In the genomic region with DNA sequence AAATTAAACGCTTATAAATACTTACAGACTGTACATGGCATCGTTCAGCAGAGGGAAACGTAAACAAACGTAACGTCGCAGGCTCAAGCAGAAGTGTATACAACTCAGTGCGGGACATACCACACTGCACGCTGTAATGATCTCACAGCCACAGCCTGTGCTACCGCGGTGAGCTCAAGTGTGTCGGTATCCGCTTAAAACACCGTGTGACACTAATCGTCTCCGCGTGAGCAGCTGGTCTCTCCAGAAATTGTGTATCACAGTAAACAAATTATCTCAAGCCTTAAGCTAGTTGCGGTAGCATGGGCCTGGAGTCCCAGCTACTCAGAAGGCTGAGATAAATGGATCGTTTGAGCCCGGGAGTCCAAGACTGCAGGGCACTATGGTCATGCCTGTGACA, we compare ENCODE assay signal across 2 cellular contexts.
TF ChIP-seq lines count a peak whose summit lies in the region.

No MANE protein-coding gene starts in this region.

TF ChIP-seq in IMR-90, 13 proteins besides CTCF, POLR2A, EP300 and RAD21:
- TF ChIP-seq, protein P1, sequence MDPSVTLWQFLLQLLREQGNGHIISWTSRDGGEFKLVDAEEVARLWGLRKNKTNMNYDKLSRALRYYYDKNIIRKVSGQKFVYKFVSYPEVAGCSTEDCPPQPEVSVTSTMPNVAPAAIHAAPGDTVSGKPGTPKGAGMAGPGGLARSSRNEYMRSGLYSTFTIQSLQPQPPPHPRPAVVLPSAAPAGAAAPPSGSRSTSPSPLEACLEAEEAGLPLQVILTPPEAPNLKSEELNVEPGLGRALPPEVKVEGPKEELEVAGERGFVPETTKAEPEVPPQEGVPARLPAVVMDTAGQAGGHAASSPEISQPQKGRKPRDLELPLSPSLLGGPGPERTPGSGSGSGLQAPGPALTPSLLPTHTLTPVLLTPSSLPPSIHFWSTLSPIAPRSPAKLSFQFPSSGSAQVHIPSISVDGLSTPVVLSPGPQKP (IDR thresholded peaks at IDR 0.05; ENCODE audit: borderline replicate concordance, low read depth, low read length) = no peak
- TF ChIP-seq BHLHE40 (IDR thresholded peaks at IDR 0.05; ENCODE audit: low read depth, low read length) = peak; percentile 84
- TF ChIP-seq CHD1 (IDR thresholded peaks at IDR 0.05; ENCODE audit: low read depth, low read length) = no peak
- no peak for TF ChIP-seq MXI1 (IDR thresholded peaks at IDR 0.05; ENCODE audit: borderline replicate concordance, low read depth, low read length)
- TF ChIP-seq, protein P2, sequence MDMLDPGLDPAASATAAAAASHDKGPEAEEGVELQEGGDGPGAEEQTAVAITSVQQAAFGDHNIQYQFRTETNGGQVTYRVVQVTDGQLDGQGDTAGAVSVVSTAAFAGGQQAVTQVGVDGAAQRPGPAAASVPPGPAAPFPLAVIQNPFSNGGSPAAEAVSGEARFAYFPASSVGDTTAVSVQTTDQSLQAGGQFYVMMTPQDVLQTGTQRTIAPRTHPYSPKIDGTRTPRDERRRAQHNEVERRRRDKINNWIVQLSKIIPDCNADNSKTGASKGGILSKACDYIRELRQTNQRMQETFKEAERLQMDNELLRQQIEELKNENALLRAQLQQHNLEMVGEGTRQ (IDR thresholded peaks at IDR 0.05; ENCODE audit: low read depth, low read length) = no peak
- TF ChIP-seq CEBPB (IDR thresholded peaks at IDR 0.05; ENCODE audit: low read depth, low read length) = no peak
- no peak for TF ChIP-seq RCOR1 (IDR thresholded peaks at IDR 0.05; ENCODE audit: insufficient replicate concordance, low read length)

TF ChIP-seq in K562, 482 proteins besides CTCF, POLR2A, EP300 and RAD21:
- TF ChIP-seq, protein P3, sequence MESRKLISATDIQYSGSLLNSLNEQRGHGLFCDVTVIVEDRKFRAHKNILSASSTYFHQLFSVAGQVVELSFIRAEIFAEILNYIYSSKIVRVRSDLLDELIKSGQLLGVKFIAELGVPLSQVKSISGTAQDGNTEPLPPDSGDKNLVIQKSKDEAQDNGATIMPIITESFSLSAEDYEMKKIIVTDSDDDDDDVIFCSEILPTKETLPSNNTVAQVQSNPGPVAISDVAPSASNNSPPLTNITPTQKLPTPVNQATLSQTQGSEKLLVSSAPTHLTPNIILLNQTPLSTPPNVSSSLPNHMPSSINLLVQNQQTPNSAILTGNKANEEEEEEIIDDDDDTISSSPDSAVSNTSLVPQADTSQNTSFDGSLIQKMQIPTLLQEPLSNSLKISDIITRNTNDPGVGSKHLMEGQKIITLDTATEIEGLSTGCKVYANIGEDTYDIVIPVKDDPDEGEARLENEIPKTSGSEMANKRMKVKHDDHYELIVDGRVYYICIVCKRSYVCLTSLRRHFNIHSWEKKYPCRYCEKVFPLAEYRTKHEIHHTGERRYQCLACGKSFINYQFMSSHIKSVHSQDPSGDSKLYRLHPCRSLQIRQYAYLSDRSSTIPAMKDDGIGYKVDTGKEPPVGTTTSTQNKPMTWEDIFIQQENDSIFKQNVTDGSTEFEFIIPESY (CRISPR knock-in tag; IDR thresholded peaks at IDR 0.05) = peak; percentile 74
- TF ChIP-seq ZFP30 (CRISPR knock-in tag; IDR thresholded peaks at IDR 0.05; ENCODE audit: borderline replicate concordance) = no peak
